1 cellular context compared by ENCODE assay signal in genomic region chr12:66169221-66170170, GRCh38.
TF ChIP-seq lines count a peak whose summit lies in the region.

Gene TMBIM4 (minus strand): TSS chr12:66169996. CDS start chr12:66169951, 45 bp downstream.

TF ChIP-seq in HepG2, 621 proteins besides CTCF, POLR2A, EP300 and RAD21 (continued from another document):
- TF ChIP-seq, protein P1, sequence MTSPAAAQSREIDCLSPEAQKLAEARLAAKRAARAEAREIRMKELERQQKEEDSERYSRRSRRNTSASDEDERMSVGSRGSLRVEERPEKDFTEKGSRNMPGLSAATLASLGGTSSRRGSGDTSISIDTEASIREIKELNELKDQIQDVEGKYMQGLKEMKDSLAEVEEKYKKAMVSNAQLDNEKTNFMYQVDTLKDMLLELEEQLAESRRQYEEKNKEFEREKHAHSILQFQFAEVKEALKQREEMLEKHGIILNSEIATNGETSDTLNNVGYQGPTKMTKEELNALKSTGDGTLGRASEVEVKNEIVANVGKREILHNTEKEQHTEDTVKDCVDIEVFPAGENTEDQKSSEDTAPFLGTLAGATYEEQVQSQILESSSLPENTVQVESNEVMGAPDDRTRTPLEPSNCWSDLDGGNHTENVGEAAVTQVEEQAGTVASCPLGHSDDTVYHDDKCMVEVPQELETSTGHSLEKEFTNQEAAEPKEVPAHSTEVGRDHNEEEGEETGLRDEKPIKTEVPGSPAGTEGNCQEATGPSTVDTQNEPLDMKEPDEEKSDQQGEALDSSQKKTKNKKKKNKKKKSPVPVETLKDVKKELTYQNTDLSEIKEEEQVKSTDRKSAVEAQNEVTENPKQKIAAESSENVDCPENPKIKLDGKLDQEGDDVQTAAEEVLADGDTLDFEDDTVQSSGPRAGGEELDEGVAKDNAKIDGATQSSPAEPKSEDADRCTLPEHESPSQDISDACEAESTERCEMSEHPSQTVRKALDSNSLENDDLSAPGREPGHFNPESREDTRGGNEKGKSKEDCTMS (CRISPR knock-in tag; conservative IDR thresholded peaks at IDR 0.05), result no peak
- peak; percentile 64; the same call in 1 of the 2 replicates for TF ChIP-seq ZNF256 (CRISPR knock-in tag; conservative IDR thresholded peaks at IDR 0.05)
- TF ChIP-seq ZNF720 (CRISPR knock-in tag; IDR thresholded peaks at IDR 0.05), result no peak
- TF ChIP-seq SATB2 (CRISPR knock-in tag; IDR thresholded peaks at IDR 0.05), result no peak
- TF ChIP-seq, protein P2, sequence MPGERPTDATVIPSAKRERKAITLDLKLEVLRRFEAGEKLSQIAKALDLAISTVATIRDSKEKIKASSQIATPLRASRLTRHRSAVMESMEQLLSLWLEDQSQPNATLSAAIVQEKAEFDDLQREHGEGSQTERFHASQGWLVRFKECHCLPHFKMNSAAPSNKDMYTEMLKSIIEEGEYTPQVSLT (CRISPR knock-in tag; IDR thresholded peaks at IDR 0.05; ENCODE audit: borderline replicate concordance, low read depth), result no peak
- TF ChIP-seq, protein P3, sequence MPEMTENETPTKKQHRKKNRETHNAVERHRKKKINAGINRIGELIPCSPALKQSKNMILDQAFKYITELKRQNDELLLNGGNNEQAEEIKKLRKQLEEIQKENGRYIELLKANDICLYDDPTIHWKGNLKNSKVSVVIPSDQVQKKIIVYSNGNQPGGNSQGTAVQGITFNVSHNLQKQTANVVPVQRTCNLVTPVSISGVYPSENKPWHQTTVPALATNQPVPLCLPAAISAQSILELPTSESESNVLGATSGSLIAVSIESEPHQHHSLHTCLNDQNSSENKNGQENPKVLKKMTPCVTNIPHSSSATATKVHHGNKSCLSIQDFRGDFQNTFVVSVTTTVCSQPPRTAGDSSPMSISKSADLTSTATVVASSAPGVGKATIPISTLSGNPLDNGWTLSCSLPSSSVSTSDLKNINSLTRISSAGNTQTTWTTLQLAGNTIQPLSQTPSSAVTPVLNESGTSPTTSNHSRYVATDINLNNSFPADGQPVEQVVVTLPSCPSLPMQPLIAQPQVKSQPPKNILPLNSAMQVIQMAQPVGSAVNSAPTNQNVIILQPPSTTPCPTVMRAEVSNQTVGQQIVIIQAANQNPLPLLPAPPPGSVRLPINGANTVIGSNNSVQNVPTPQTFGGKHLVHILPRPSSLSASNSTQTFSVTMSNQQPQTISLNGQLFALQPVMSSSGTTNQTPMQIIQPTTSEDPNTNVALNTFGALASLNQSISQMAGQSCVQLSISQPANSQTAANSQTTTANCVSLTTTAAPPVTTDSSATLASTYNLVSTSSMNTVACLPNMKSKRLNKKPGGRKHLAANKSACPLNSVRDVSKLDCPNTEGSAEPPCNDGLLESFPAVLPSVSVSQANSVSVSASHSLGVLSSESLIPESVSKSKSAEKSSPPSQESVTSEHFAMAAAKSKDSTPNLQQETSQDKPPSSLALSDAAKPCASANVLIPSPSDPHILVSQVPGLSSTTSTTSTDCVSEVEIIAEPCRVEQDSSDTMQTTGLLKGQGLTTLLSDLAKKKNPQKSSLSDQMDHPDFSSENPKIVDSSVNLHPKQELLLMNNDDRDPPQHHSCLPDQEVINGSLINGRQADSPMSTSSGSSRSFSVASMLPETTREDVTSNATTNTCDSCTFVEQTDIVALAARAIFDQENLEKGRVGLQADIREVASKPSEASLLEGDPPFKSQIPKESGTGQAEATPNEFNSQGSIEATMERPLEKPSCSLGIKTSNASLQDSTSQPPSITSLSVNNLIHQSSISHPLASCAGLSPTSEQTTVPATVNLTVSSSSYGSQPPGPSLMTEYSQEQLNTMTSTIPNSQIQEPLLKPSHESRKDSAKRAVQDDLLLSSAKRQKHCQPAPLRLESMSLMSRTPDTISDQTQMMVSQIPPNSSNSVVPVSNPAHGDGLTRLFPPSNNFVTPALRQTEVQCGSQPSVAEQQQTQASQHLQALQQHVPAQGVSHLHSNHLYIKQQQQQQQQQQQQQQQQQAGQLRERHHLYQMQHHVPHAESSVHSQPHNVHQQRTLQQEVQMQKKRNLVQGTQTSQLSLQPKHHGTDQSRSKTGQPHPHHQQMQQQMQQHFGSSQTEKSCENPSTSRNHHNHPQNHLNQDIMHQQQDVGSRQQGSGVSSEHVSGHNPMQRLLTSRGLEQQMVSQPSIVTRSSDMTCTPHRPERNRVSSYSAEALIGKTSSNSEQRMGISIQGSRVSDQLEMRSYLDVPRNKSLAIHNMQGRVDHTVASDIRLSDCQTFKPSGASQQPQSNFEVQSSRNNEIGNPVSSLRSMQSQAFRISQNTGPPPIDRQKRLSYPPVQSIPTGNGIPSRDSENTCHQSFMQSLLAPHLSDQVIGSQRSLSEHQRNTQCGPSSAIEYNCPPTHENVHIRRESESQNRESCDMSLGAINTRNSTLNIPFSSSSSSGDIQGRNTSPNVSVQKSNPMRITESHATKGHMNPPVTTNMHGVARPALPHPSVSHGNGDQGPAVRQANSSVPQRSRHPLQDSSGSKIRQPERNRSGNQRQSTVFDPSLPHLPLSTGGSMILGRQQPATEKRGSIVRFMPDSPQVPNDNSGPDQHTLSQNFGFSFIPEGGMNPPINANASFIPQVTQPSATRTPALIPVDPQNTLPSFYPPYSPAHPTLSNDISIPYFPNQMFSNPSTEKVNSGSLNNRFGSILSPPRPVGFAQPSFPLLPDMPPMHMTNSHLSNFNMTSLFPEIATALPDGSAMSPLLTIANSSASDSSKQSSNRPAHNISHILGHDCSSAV (CRISPR knock-in tag; IDR thresholded peaks at IDR 0.05; ENCODE audit: borderline replicate concordance), result no peak
- peak; percentile 80; the same call in 1 of the 2 replicates for TF ChIP-seq SNAPC2 (CRISPR knock-in tag; IDR thresholded peaks at IDR 0.05)
- TF ChIP-seq TMF1 (CRISPR knock-in tag; IDR thresholded peaks at IDR 0.05; ENCODE audit: low read depth), result no peak
- TF ChIP-seq PTBP1 (IDR thresholded peaks at IDR 0.05; ENCODE audit: low read depth, low read length, poor library complexity, severe bottlenecking), result peak; percentile 36
- TF ChIP-seq, protein P4, sequence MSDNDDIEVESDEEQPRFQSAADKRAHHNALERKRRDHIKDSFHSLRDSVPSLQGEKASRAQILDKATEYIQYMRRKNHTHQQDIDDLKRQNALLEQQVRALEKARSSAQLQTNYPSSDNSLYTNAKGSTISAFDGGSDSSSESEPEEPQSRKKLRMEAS (IDR thresholded peaks at IDR 0.05), result peak; percentile 78
- TF ChIP-seq HDAC6 (IDR thresholded peaks at IDR 0.05; ENCODE audit: low read depth, low read length), result no peak
- TF ChIP-seq, protein P5, sequence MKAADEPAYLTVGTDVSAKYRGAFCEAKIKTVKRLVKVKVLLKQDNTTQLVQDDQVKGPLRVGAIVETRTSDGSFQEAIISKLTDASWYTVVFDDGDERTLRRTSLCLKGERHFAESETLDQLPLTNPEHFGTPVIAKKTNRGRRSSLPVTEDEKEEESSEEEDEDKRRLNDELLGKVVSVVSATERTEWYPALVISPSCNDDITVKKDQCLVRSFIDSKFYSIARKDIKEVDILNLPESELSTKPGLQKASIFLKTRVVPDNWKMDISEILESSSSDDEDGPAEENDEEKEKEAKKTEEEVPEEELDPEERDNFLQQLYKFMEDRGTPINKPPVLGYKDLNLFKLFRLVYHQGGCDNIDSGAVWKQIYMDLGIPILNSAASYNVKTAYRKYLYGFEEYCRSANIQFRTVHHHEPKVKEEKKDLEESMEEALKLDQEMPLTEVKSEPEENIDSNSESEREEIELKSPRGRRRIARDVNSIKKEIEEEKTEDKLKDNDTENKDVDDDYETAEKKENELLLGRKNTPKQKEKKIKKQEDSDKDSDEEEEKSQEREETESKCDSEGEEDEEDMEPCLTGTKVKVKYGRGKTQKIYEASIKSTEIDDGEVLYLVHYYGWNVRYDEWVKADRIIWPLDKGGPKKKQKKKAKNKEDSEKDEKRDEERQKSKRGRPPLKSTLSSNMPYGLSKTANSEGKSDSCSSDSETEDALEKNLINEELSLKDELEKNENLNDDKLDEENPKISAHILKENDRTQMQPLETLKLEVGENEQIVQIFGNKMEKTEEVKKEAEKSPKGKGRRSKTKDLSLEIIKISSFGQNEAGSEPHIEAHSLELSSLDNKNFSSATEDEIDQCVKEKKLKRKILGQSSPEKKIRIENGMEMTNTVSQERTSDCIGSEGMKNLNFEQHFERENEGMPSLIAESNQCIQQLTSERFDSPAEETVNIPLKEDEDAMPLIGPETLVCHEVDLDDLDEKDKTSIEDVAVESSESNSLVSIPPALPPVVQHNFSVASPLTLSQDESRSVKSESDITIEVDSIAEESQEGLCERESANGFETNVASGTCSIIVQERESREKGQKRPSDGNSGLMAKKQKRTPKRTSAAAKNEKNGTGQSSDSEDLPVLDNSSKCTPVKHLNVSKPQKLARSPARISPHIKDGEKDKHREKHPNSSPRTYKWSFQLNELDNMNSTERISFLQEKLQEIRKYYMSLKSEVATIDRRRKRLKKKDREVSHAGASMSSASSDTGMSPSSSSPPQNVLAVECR (CRISPR knock-in tag; IDR thresholded peaks at IDR 0.05; ENCODE audit: borderline replicate concordance), result peak; percentile 70; the same call in 1 of the 2 replicates
- TF ChIP-seq ZNF10 (CRISPR knock-in tag; IDR thresholded peaks at IDR 0.05; ENCODE audit: borderline replicate concordance, low read depth), result no peak
- 0 out of 2 replicates have a peak, but pooled peaks have one; percentile 37 for TF ChIP-seq KDM1A (CRISPR knock-in tag; IDR thresholded peaks at IDR 0.05)
- no peak for TF ChIP-seq ZNF251 (CRISPR knock-in tag; IDR thresholded peaks at IDR 0.05)
- TF ChIP-seq YEATS4 (CRISPR knock-in tag; IDR thresholded peaks at IDR 0.05; ENCODE audit: borderline replicate concordance), result peak; percentile 83
- TF ChIP-seq MAFK (conservative IDR thresholded peaks at IDR 0.05 in 1 of 2, IDR thresholded peaks at IDR 0.05 in 1 of 2; ENCODE audit: low read length in 2 of 2), result no peak
- TF ChIP-seq AKNA (CRISPR knock-in tag; IDR thresholded peaks at IDR 0.05; ENCODE audit: borderline replicate concordance), result peak; percentile 71; the same call in 1 of the 2 replicates
- TF ChIP-seq, protein P6, sequence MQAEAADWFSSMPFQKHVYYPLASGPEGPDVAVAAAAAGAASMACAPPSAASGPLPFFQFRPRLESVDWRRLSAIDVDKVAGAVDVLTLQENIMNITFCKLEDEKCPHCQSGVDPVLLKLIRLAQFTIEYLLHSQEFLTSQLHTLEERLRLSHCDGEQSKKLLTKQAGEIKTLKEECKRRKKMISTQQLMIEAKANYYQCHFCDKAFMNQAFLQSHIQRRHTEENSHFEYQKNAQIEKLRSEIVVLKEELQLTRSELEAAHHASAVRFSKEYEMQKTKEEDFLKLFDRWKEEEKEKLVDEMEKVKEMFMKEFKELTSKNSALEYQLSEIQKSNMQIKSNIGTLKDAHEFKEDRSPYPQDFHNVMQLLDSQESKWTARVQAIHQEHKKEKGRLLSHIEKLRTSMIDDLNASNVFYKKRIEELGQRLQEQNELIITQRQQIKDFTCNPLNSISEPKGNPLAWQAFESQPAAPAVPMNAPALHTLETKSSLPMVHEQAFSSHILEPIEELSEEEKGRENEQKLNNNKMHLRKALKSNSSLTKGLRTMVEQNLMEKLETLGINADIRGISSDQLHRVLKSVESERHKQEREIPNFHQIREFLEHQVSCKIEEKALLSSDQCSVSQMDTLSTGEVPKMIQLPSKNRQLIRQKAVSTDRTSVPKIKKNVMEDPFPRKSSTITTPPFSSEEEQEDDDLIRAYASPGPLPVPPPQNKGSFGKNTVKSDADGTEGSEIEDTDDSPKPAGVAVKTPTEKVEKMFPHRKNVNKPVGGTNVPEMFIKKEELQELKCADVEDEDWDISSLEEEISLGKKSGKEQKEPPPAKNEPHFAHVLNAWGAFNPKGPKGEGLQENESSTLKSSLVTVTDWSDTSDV (CRISPR knock-in tag; IDR thresholded peaks at IDR 0.05), result no peak; the same call in 1 of the 2 replicates
- peak; percentile 78; the same call in 1 of the 2 replicates for TF ChIP-seq GMEB1 (CRISPR knock-in tag; IDR thresholded peaks at IDR 0.05; ENCODE audit: borderline replicate concordance)
- no peak for TF ChIP-seq ZNF652 (CRISPR knock-in tag; IDR thresholded peaks at IDR 0.05; ENCODE audit: borderline replicate concordance, low read depth)
- TF ChIP-seq SOX13 (IDR thresholded peaks at IDR 0.05), result no peak
- TF ChIP-seq SOX13 (CRISPR knock-in tag; conservative IDR thresholded peaks at IDR 0.05 in 1 of 2, IDR thresholded peaks at IDR 0.05 in 1 of 2), result 0 out of 4 replicates have a peak, but pooled peaks of 1 of the 2 experiments have one; percentile 31
- no peak for TF ChIP-seq RBM22 (optimal IDR thresholded peaks at IDR 0.05; ENCODE audit: low read length)
